1 cellular context compared by ENCODE assay signal in the genomic region with DNA sequence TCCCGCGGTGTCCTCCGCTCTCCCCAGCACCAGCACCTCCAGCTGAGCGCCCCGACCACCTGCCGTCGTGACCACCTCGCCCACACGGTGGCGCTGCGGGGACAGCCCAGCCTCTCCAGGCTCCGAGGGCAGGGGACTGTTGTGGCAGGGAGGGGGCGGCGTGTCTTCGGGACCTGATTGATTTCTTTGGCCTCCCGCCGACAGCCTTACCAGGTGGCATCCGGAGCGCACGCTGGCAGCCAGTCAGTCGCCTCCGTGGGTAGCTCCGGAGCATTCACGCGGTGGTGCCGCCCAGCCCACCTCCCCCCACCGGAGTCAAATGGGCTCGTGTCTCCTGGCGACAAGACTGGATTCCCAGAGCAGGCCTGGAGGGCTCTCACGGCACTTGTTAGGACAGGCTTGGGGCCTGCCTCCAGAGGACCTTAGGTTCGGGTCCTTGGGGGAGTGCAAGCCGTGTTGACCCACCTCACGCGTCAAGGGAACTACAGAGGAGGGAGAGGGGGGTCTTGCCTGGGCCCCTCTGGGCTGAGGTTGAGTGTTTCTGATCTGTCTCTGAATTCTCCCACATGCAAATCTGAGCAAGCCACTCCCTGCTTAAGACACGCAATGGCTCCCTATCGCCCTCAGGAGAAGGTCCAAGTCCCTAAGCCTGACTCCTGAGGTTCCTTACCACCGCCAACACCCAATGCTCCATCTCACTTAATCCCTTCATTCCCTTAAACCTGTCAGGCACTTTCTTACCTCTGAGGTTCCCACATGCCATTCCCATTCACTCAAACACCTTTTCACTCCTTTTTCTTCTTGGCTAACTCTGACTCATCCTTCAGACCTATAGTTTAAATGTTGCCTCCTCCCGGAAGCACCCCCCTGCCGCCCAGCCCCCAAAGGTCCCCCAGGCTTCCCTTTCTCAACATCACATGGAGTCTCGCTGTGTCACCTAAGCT.
TF ChIP-seq lines count a peak whose summit lies in the region.

No MANE protein-coding gene starts in this region.

TF ChIP-seq in GM23338, 12 proteins besides CTCF, POLR2A, EP300 and RAD21 (continued from another document):
- TF ChIP-seq, protein P1, sequence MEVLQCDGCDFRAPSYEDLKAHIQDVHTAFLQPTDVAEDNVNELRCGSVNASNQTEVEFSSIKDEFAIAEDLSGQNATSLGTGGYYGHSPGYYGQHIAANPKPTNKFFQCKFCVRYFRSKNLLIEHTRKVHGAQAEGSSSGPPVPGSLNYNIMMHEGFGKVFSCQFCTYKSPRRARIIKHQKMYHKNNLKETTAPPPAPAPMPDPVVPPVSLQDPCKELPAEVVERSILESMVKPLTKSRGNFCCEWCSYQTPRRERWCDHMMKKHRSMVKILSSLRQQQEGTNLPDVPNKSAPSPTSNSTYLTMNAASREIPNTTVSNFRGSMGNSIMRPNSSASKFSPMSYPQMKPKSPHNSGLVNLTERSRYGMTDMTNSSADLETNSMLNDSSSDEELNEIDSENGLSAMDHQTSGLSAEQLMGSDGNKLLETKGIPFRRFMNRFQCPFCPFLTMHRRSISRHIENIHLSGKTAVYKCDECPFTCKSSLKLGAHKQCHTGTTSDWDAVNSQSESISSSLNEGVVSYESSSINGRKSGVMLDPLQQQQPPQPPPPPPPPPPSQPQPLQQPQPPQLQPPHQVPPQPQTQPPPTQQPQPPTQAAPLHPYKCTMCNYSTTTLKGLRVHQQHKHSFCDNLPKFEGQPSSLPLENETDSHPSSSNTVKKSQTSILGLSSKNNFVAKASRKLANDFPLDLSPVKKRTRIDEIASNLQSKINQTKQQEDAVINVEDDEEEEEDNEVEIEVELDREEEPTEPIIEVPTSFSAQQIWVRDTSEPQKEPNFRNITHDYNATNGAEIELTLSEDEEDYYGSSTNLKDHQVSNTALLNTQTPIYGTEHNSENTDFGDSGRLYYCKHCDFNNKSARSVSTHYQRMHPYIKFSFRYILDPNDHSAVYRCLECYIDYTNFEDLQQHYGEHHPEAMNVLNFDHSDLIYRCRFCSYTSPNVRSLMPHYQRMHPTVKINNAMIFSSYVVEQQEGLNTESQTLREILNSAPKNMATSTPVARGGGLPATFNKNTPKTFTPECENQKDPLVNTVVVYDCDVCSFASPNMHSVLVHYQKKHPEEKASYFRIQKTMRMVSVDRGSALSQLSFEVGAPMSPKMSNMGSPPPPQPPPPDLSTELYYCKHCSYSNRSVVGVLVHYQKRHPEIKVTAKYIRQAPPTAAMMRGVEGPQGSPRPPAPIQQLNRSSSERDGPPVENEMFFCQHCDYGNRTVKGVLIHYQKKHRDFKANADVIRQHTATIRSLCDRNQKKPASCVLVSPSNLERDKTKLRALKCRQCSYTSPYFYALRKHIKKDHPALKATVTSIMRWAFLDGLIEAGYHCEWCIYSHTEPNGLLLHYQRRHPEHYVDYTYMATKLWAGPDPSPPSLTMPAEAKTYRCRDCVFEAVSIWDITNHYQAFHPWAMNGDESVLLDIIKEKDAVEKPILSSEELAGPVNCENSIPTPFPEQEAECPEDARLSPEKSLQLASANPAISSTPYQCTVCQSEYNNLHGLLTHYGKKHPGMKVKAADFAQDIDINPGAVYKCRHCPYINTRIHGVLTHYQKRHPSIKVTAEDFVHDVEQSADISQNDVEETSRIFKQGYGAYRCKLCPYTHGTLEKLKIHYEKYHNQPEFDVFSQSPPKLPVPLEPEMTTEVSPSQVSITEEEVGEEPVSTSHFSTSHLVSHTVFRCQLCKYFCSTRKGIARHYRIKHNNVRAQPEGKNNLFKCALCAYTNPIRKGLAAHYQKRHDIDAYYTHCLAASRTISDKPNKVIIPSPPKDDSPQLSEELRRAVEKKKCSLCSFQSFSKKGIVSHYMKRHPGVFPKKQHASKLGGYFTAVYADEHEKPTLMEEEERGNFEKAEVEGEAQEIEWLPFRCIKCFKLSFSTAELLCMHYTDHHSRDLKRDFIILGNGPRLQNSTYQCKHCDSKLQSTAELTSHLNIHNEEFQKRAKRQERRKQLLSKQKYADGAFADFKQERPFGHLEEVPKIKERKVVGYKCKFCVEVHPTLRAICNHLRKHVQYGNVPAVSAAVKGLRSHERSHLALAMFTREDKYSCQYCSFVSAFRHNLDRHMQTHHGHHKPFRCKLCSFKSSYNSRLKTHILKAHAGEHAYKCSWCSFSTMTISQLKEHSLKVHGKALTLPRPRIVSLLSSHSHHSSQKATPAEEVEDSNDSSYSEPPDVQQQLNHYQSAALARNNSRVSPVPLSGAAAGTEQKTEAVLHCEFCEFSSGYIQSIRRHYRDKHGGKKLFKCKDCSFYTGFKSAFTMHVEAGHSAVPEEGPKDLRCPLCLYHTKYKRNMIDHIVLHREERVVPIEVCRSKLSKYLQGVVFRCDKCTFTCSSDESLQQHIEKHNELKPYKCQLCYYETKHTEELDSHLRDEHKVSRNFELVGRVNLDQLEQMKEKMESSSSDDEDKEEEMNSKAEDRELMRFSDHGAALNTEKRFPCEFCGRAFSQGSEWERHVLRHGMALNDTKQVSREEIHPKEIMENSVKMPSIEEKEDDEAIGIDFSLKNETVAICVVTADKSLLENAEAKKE (CRISPR knock-in tag; IDR thresholded peaks at IDR 0.05), result no peak
- no peak for TF ChIP-seq EZH2phosphoT487 (IDR thresholded peaks at IDR 0.05; ENCODE audit: unreplicated experiment)
- 0 out of 2 replicates have a peak, but pooled peaks have one; percentile 37 for TF ChIP-seq CREB1 (CRISPR knock-in tag; IDR thresholded peaks at IDR 0.05; ENCODE audit: low read depth)
